Comparison of ENCODE assay signal across 13 cellular contexts in genomic region chr6:17212541-17213371, GRCh38.
DNase-seq lines count a peak whose midpoint lies in the region; ATAC-seq and TF ChIP-seq lines count a peak whose summit lies in the region.
"Had no signal": no experiment of that assay in that cellular context is flagged by ENCODE, and none has a peak within 500 bp of the region (broad histone marks: within the 10 kb centered on the region; RNA-seq: fewer than 3 reads in every experiment).

No MANE protein-coding gene starts in this region.

- no peak overlapping the region for H3K27ac Mint-ChIP-seq in activated naive CD4-positive, alpha-beta T cell treated with anti-CD3 and anti-CD28 coated beads, Interleukin-2, amount 50 U/mL, for 72 hours
- H3K27ac Mint-ChIP-seq: activated naive CD8-positive, alpha-beta T cell treated with anti-CD3 and anti-CD28 coated beads, Interleukin-2, amount 10 ng/mL, durations not matched to agents 7 days and 5 days had no signal

- H3K27ac ChIP-seq in heart right ventricle = peak overlapping the region; percentile 21 to 83 (median 62)
- H3K27ac ChIP-seq in right lobe of liver = no peak overlapping the region
- H3K27ac ChIP-seq: BLaER1, neutrophil had no signal

- peak; percentile 58 to 95 (median 86) for ATAC-seq in heart right ventricle
- ATAC-seq in activated naive CD4-positive, alpha-beta T cell treated with anti-CD3 and anti-CD28 coated beads, Interleukin-2, amount 50 U/mL, for 72 hours = no peak
- no peak for ATAC-seq in right lobe of liver

- H3K4me3 ChIP-seq in heart right ventricle = peak overlapping the region in 2 of 10 donors; percentile 10 to 11
- no peak overlapping the region for H3K4me3 ChIP-seq in right lobe of liver
- H3K4me3 ChIP-seq: BLaER1 had no signal

- no peaks in the 10 kb centered on the region for H3K9me3 Mint-ChIP-seq in activated naive CD4-positive, alpha-beta T cell treated with anti-CD3 and anti-CD28 coated beads, Interleukin-2, amount 50 U/mL, for 72 hours
- H3K9me3 Mint-ChIP-seq: activated naive CD8-positive, alpha-beta T cell treated with anti-CD3 and anti-CD28 coated beads, Interleukin-2, amount 10 ng/mL, durations not matched to agents 7 days and 5 days had no signal

- TF ChIP-seq POLR2A in right lobe of liver (IDR thresholded peaks at IDR 0.05) = no peak

- H3K36me3 ChIP-seq in heart right ventricle (no peaks in the 10 kb centered on the region), right lobe of liver (no peaks in the 10 kb centered on the region)
- H3K36me3 ChIP-seq: BLaER1, neutrophil had no signal

- 42 to 43% methylated on average over 13 of the region's 13 CpGs for WGBS in heart right ventricle, 2 donors
- 64% methylated on average over 11 of the region's 13 CpGs for WGBS in right lobe of liver (ENCODE audit: insufficient coverage, low coverage, low lambda C conversion rate, missing lambda C conversion rate)

- TF ChIP-seq CTCF in heart right ventricle (IDR thresholded peaks at IDR 0.05) (no peak), right lobe of liver (IDR thresholded peaks at IDR 0.05) (no peak)

- intact Hi-C loops in heart right ventricle (cut with DNase I) (no loop called here), posterior vena cava (cut with DNase I) (loop anchor here in 1 of 2 donors (10.0 kb wide), 1 partner anchor 62 kb away; no protein-coding TSS in a partner anchor), right lobe of liver (cut with DNase I) (no loop called here)

- no peaks in the 10 kb centered on the region for H3K36me3 Mint-ChIP-seq in activated naive CD4-positive, alpha-beta T cell treated with anti-CD3 and anti-CD28 coated beads, Interleukin-2, amount 50 U/mL, for 72 hours
- H3K36me3 Mint-ChIP-seq: activated naive CD8-positive, alpha-beta T cell treated with anti-CD3 and anti-CD28 coated beads, Interleukin-2, amount 10 ng/mL, durations not matched to agents 7 days and 5 days had no signal

- H3K9me3 ChIP-seq in heart right ventricle (peaks cover 0 to 21% (median 0%) of the 10 kb centered on the region in 11 donors), right lobe of liver (no peaks in the 10 kb centered on the region)
- H3K9me3 ChIP-seq: neutrophil had no signal

- H3K27me3 ChIP-seq in heart right ventricle = no peaks in the 10 kb centered on the region
- no peaks in the 10 kb centered on the region for H3K27me3 ChIP-seq in right lobe of liver
- H3K27me3 ChIP-seq: BLaER1 had no signal

- H3K4me1 ChIP-seq in heart right ventricle = peaks cover 0 to 21% (median 6%) of the 10 kb centered on the region in 9 donors
- peaks cover 0 to 6% (median 0%) of the 10 kb centered on the region in 4 donors for H3K4me1 ChIP-seq in right lobe of liver
- H3K4me1 ChIP-seq: BLaER1 had no signal

- peak; percentile 29 for DNase-seq in GM03348 (ENCODE audit: low spot score)
- DNase-seq in SK-N-DZ (ENCODE audit: low spot score) = peak; percentile 90
- DNase-seq in heart right ventricle = peak; percentile 28 to 48
- DNase-seq in posterior vena cava (ENCODE audit: low spot score) = peak; percentile 87
- DNase-seq in NCI-H1048 (lab: John Stamatoyannopoulos, UW) = no peak
- DNase-seq in activated naive CD4-positive, alpha-beta T cell treated with anti-CD3 and anti-CD28 coated beads, Interleukin-2, amount 50 U/mL, for 72 hours (ENCODE audit: low spot score in 2 of 2) = no peak
- no peak for DNase-seq in stimulated activated naive CD4-positive, alpha-beta T cell (lab: John Stamatoyannopoulos, UW)
- DNase-seq in right lobe of liver = no peak
- DNase-seq: activated CD4-positive, alpha-beta T cell treated with anti-CD3 and anti-CD28 coated beads, Interleukin-2, amount 50 U/mL, for 48 hours; activated naive CD8-positive, alpha-beta T cell treated with anti-CD3 and anti-CD28 coated beads, Interleukin-2, amount 10 ng/mL, durations not matched to agents 7 days and 5 days; HCEC 1CT had no signal

Comparison
In these comparisons a context has a peak if more than half of its experiments do, and no peak if none do; other contexts are left out.
1. DNase-seq: peak in GM03348 (single experiment), SK-N-DZ (single experiment), heart right ventricle (2 of 2) and posterior vena cava (single experiment); none in NCI-H1048 (single experiment), activated naive CD4-positive, alpha-beta T cell treated with anti-CD3 and anti-CD28 coated beads, Interleukin-2, amount 50 U/mL, for 72 hours (0 of 2), stimulated activated naive CD4-positive, alpha-beta T cell (0 of 6) and right lobe of liver (0 of 3).
2. ATAC-seq: peak in heart right ventricle (8 of 8); none in activated naive CD4-positive, alpha-beta T cell treated with anti-CD3 and anti-CD28 coated beads, Interleukin-2, amount 50 U/mL, for 72 hours (0 of 2) and right lobe of liver (0 of 4).
3. H3K27ac ChIP-seq: peak in heart right ventricle (10 of 10); none in right lobe of liver (0 of 3).